ENCODE assay signal across 1 cellular context in genomic region chr1:185735667-185736105, GRCh38.
TF ChIP-seq lines count a peak whose summit lies in the region.

No MANE protein-coding gene starts in this region.

TF ChIP-seq in HepG2, 621 proteins besides CTCF, POLR2A, EP300 and RAD21 (continued from another document):
- TF ChIP-seq ZNF720 (CRISPR knock-in tag; IDR thresholded peaks at IDR 0.05) (no peak), SIX1 (CRISPR knock-in tag; IDR thresholded peaks at IDR 0.05; ENCODE audit: borderline replicate concordance) (peak; percentile 19; the same call in 1 of the 2 replicates), ZNF362 (CRISPR knock-in tag; IDR thresholded peaks at IDR 0.05; ENCODE audit: borderline replicate concordance) (no peak), PHF5A (CRISPR knock-in tag; IDR thresholded peaks at IDR 0.05; ENCODE audit: low read depth, unreplicated experiment) (no peak), SIN3B (IDR thresholded peaks at IDR 0.05; ENCODE audit: low read length) (no peak)
